8 cellular contexts compared by ENCODE assay signal in genomic region chr6:26568601-26569432, GRCh38. TPM values are rescaled to one million over a fixed set of nuclear protein-coding genes. Genes with fewer than 3 reads are reported as not detected.
DNase-seq lines count a peak whose midpoint lies in the region; ATAC-seq and TF ChIP-seq lines count a peak whose summit lies in the region.

No MANE protein-coding gene starts in this region.

- H3K4me3 ChIP-seq in dorsolateral prefrontal cortex (peak overlapping the region; percentile 42 to 87 (median 68)), lower leg skin (ENCODE audit: low read depth, poor library complexity, severe bottlenecking) (peak overlapping the region; percentile 19)

- WGBS in lower leg skin, 2 donors = 3 to 5% methylated on average over 34 of the region's 34 CpGs

- peak overlapping the region; percentile 52 to 97 (median 90) for H3K27ac ChIP-seq in dorsolateral prefrontal cortex

- DNase-seq in AG20443 (ENCODE audit: low spot score) (peak; percentile 83), NCI-H748 treated with DMSO at 0.1 percent for 48 hours (lab: John Stamatoyannopoulos, UW) (peak; percentile 97), dorsolateral prefrontal cortex (peak; percentile 89 to 97 (median 94)), lower leg skin (ENCODE audit: low spot score in 2 of 2) (peak; percentile 96 to 100)
- peak; percentile 100 for DNase-seq in activated CD4-positive, alpha-beta T cell treated with anti-CD3 and anti-CD28 coated beads, Interleukin-2, amount 50 U/mL, for 24 hours (ENCODE audit: low read depth in 1 of 2, low spot score in 1 of 2)
- DNase-seq in stimulated activated CD4-positive, alpha-beta T cell treated with anti-CD3 and anti-CD28 coated beads, Interleukin-4, amount 100 ng/mL, for 48 hours (ENCODE audit: low read depth in 2 of 2) = peak; percentile 88 to 99

- peak in 13 of 56 donors; percentile 6 to 29 (median 13) for TF ChIP-seq CTCF in dorsolateral prefrontal cortex (IDR thresholded peaks at IDR 0.05 in 54 of 56, conservative IDR thresholded peaks at IDR 0.05 in 2 of 56; ENCODE audit: low read depth in 1 of 56, partially characterized antibody in 56 of 56)
- no peak for TF ChIP-seq CTCF in lower leg skin (IDR thresholded peaks at IDR 0.05)

- intact Hi-C loops in dorsolateral prefrontal cortex (cut with DNase I) (loop anchor here (1.0 to 5.0 kb wide), 4 partner anchors 13 to 227 kb away; no protein-coding TSS in a partner anchor), lower leg skin (cut with DNase I; ENCODE audit: low total_unique reads) (no loop called here)

- ATAC-seq in GM19324 (IDR thresholded peaks at IDR 0.05; ENCODE audit: low FRiP score, unreplicated experiment) (peak; percentile 74), HG03558 (IDR thresholded peaks at IDR 0.05; ENCODE audit: extremely low read depth, unreplicated experiment) (peak; percentile 49)

- TF ChIP-seq POLR2A in lower leg skin (IDR thresholded peaks at IDR 0.05) = no peak

- no peaks in the 10 kb centered on the region for H3K27me3 ChIP-seq in dorsolateral prefrontal cortex

RNA-seq across cellular contexts. Expression of gene ABT1, which starts 27.9 kb away (rescaled TPM):
- total RNA-seq in dorsolateral prefrontal cortex = 10 to 100 TPM in 9 of 120 experiments, 1 to 10 TPM in 111; 5.9 to 11.3 (median 8.3) TPM
- total RNA-seq in lower leg skin = 10 to 100 TPM; 22.0 to 25.7 (median 24.2) TPM

RNA-seq across cellular contexts. Expression of gene HMGN4, which starts 30.7 kb away (rescaled TPM):
- total RNA-seq in dorsolateral prefrontal cortex = 10 to 100 TPM; 16.9 to 48.3 (median 28.5) TPM
- 10 to 100 TPM; 27.1 to 43.0 (median 39.2) TPM for total RNA-seq in lower leg skin

Comparison
In these comparisons a context has a peak if more than half of its experiments do, and no peak if none do; other contexts are left out.
1. Peak in every context shown above with its lines: DNase-seq, ATAC-seq, H3K4me3 ChIP-seq and H3K27ac ChIP-seq.